26 cellular contexts compared by ENCODE assay signal in the genomic region with DNA sequence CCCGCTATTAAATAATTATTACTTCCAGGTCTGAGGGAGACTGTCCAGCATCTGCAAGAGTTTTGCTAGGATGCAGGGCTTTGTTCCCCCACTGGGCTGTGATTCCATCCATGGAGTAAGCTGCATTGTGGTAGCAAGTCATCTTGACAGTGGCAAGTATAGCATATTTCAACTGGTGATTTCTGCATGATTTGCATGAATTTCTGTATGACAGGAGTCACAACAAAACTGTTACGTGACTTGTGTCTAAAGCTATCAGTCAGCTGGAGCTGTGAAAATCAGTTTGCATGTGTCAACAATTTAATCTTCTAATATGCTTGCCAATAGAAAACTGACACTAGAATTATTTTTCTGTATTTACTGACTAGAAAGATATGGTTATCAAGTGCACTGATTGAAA.
"Had no signal": no experiment of that assay in that cellular context is flagged by ENCODE, and none has a peak within 500 bp of the region (broad histone marks: within the 10 kb centered on the region; RNA-seq: fewer than 3 reads in every experiment).

No MANE protein-coding gene starts in this region.

- ATAC-seq: effector memory CD8-positive, alpha-beta T cell; esophagus mucosa; foreskin keratinocyte; gastrocnemius medialis; gastroesophageal sphincter; heart left ventricle; heart right ventricle had no signal

- H3K27ac ChIP-seq: colonic mucosa, coronary artery, dorsolateral prefrontal cortex, epithelial cell of prostate, esophagus muscularis mucosa, esophagus squamous epithelium, foreskin keratinocyte, gastrocnemius medialis, gastroesophageal sphincter, heart left ventricle, heart right ventricle, hepatocyte had no signal

- H3K27me3 Mint-ChIP-seq: dendritic cell treated with granulocyte-macrophage colony-stimulating factor and Interleukin-4, amounts not matched to agents 40 ng/mL and 50 ng/mL, for 4 days; effector memory CD8-positive, alpha-beta T cell had no signal

- H2AFZ ChIP-seq: hepatocyte had no signal

- H3K9me3 Mint-ChIP-seq: dendritic cell treated with granulocyte-macrophage colony-stimulating factor and Interleukin-4, amounts not matched to agents 40 ng/mL and 50 ng/mL, for 4 days; effector memory CD8-positive, alpha-beta T cell; endodermal cell had no signal

- H3K4me1 ChIP-seq: colonic mucosa, heart left ventricle had no signal

- H3K79me2 ChIP-seq: hepatocyte had no signal

- H3K27me3 ChIP-seq: colonic mucosa, dorsolateral prefrontal cortex, esophagus muscularis mucosa, esophagus squamous epithelium, foreskin keratinocyte, gastrocnemius medialis, gastroesophageal sphincter, heart left ventricle, heart right ventricle, hepatocyte had no signal

- H3K4me3 Mint-ChIP-seq: dendritic cell treated with granulocyte-macrophage colony-stimulating factor and Interleukin-4, amounts not matched to agents 40 ng/mL and 50 ng/mL, for 4 days; effector memory CD8-positive, alpha-beta T cell; endodermal cell had no signal

- H3K27ac Mint-ChIP-seq: dendritic cell treated with granulocyte-macrophage colony-stimulating factor and Interleukin-4, amounts not matched to agents 40 ng/mL and 50 ng/mL, for 4 days; effector memory CD8-positive, alpha-beta T cell; endodermal cell had no signal

- H3K4me3 ChIP-seq: colonic mucosa, coronary artery, dorsolateral prefrontal cortex, esophagus muscularis mucosa, esophagus squamous epithelium, gastrocnemius medialis, gastroesophageal sphincter, heart left ventricle, heart right ventricle, hepatocyte had no signal

- DNase-seq: colonic mucosa; cortex of kidney; dermis blood vessel endothelial cell; dorsolateral prefrontal cortex; effector CD4-positive, alpha-beta T cell; effector CD8-positive, alpha-beta T cell; effector memory CD4-positive, alpha-beta T cell; effector memory CD8-positive, alpha-beta T cell; endodermal cell; erythroblast; esophagus squamous epithelium; foreskin fibroblast; foreskin keratinocyte; foreskin melanocyte; gastrocnemius medialis; glutamatergic neuron; head of caudate nucleus; heart left ventricle; heart right ventricle had no signal

- H3K4me2 ChIP-seq: hepatocyte had no signal

- H3K36me3 ChIP-seq: colonic mucosa, esophagus muscularis mucosa, esophagus squamous epithelium, gastrocnemius medialis, gastroesophageal sphincter, heart left ventricle, heart right ventricle had no signal

- H3K9me3 ChIP-seq: colonic mucosa, esophagus muscularis mucosa, esophagus squamous epithelium, gastrocnemius medialis, gastroesophageal sphincter, heart left ventricle, heart right ventricle had no signal
